ENCODE assay signal across 8 cellular contexts in genomic region chr10:95693668-95694534, GRCh38. TPM values are rescaled to one million over a fixed set of nuclear protein-coding genes. Genes with fewer than 3 reads are reported as not detected.
DNase-seq lines count a peak whose midpoint lies in the region; ATAC-seq and TF ChIP-seq lines count a peak whose summit lies in the region.

A gene with protein sequence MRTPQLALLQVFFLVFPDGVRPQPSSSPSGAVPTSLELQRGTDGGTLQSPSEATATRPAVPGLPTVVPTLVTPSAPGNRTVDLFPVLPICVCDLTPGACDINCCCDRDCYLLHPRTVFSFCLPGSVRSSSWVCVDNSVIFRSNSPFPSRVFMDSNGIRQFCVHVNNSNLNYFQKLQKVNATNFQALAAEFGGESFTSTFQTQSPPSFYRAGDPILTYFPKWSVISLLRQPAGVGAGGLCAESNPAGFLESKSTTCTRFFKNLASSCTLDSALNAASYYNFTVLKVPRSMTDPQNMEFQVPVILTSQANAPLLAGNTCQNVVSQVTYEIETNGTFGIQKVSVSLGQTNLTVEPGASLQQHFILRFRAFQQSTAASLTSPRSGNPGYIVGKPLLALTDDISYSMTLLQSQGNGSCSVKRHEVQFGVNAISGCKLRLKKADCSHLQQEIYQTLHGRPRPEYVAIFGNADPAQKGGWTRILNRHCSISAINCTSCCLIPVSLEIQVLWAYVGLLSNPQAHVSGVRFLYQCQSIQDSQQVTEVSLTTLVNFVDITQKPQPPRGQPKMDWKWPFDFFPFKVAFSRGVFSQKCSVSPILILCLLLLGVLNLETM (minus strand): TSS chr10:95693927. CDS start chr10:95693899, 28 bp downstream.

- no peaks in the 10 kb centered on the region for H3K9me3 ChIP-seq in RWPE2 (ENCODE audit: severe bottlenecking)

- peaks cover 34% of the 10 kb centered on the region for H3K36me3 ChIP-seq in RWPE2 (ENCODE audit: low read depth)

- H3K9me3 Mint-ChIP-seq in natural killer cell treated with Interleukin-12 subunit alpha and Interleukin-12 subunit beta and Interleukin-15 and Interleukin-18, amount 100 ng/mL, for 72 hours: no peaks in the 10 kb centered on the region
- no peaks in the 10 kb centered on the region for H3K9me3 Mint-ChIP-seq in stimulated activated naive CD8-positive, alpha-beta T cell treated with anti-CD3 and anti-CD28 coated beads, Interleukin-15, Interleukin-2, amounts not matched to agents 100 ng/mL and 50 ng/mL, for 24 hours

- H3K27ac ChIP-seq in RWPE2 (ENCODE audit: poor library complexity, severe bottlenecking): no peak within 1 kb of the TSS

- TF ChIP-seq CTCF in LNCaP clone FGC (IDR thresholded peaks at IDR 0.05; ENCODE audit: control insufficient read depth, extremely low read depth, insufficient read depth) (peak; percentile 98), RWPE2 (IDR thresholded peaks at IDR 0.05; ENCODE audit: poor library complexity, severe bottlenecking) (peak; percentile 99)

- H3K27ac Mint-ChIP-seq in natural killer cell treated with Interleukin-12 subunit alpha and Interleukin-12 subunit beta and Interleukin-15 and Interleukin-18, amount 100 ng/mL, for 72 hours: peak within 1 kb of the TSS; percentile 86 to 92
- H3K27ac Mint-ChIP-seq in stimulated activated naive CD8-positive, alpha-beta T cell treated with anti-CD3 and anti-CD28 coated beads, Interleukin-15, Interleukin-2, amounts not matched to agents 100 ng/mL and 50 ng/mL, for 24 hours: peak within 1 kb of the TSS; percentile 93

- DNase-seq in ELF-1 (ENCODE audit: low read depth, low spot score): peak; percentile 100
- peak; percentile 96 for DNase-seq in GOT3 (lab: John Stamatoyannopoulos, UW)
- DNase-seq in LNCaP clone FGC (ENCODE audit: low read depth): peak; percentile 99
- peak; percentile 98 for DNase-seq in RWPE2 (ENCODE audit: low spot score)
- peak; percentile 93 for DNase-seq in activated T-helper 9 cell treated with anti-CD3 and anti-CD28 coated beads, Interleukin-2, amount 50 U/mL, for 16 hours (ENCODE audit: low read depth)
- peak; percentile 100 for DNase-seq in fibroblast of peridontal ligament (ENCODE audit: extremely low read depth)
- peak; percentile 98 for DNase-seq in natural killer cell treated with Interleukin-12 subunit alpha and Interleukin-12 subunit beta and Interleukin-15 and Interleukin-18, amount 100 ng/mL, for 72 hours (ENCODE audit: low spot score)

- ATAC-seq in RWPE2 (ENCODE audit: low read depth): peak; percentile 99
- ATAC-seq in natural killer cell treated with Interleukin-12 subunit alpha and Interleukin-12 subunit beta and Interleukin-15 and Interleukin-18, amount 100 ng/mL, for 72 hours: peak; percentile 99 to 100

- H3K4me3 ChIP-seq in LNCaP clone FGC (ENCODE audit: low read depth, low read length) (peak within 1 kb of the TSS; percentile 98), RWPE2 (ENCODE audit: severe bottlenecking) (peak within 1 kb of the TSS; percentile 58)

- peak within 1 kb of the TSS; percentile 95 for H3K4me3 Mint-ChIP-seq in natural killer cell treated with Interleukin-12 subunit alpha and Interleukin-12 subunit beta and Interleukin-15 and Interleukin-18, amount 100 ng/mL, for 72 hours
- peak within 1 kb of the TSS; percentile 93 for H3K4me3 Mint-ChIP-seq in stimulated activated naive CD8-positive, alpha-beta T cell treated with anti-CD3 and anti-CD28 coated beads, Interleukin-15, Interleukin-2, amounts not matched to agents 100 ng/mL and 50 ng/mL, for 24 hours

- no peaks in the 10 kb centered on the region for H3K27me3 ChIP-seq in RWPE2 (ENCODE audit: insufficient read depth, poor library complexity, severe bottlenecking)

- peaks cover 35 to 37% of the 10 kb centered on the region in 2 donors for H3K4me1 Mint-ChIP-seq in natural killer cell treated with Interleukin-12 subunit alpha and Interleukin-12 subunit beta and Interleukin-15 and Interleukin-18, amount 100 ng/mL, for 72 hours (ENCODE audit: low read depth in 2 of 2)
- peaks cover 52% of the 10 kb centered on the region for H3K4me1 Mint-ChIP-seq in stimulated activated naive CD8-positive, alpha-beta T cell treated with anti-CD3 and anti-CD28 coated beads, Interleukin-15, Interleukin-2, amounts not matched to agents 100 ng/mL and 50 ng/mL, for 24 hours (ENCODE audit: low read depth)

- peaks cover 0 to 11% of the 10 kb centered on the region in 2 donors for H3K27me3 Mint-ChIP-seq in natural killer cell treated with Interleukin-12 subunit alpha and Interleukin-12 subunit beta and Interleukin-15 and Interleukin-18, amount 100 ng/mL, for 72 hours
- H3K27me3 Mint-ChIP-seq in stimulated activated naive CD8-positive, alpha-beta T cell treated with anti-CD3 and anti-CD28 coated beads, Interleukin-15, Interleukin-2, amounts not matched to agents 100 ng/mL and 50 ng/mL, for 24 hours: no peaks in the 10 kb centered on the region

- peaks cover 27% of the 10 kb centered on the region for H3K36me3 Mint-ChIP-seq in natural killer cell treated with Interleukin-12 subunit alpha and Interleukin-12 subunit beta and Interleukin-15 and Interleukin-18, amount 100 ng/mL, for 72 hours
- peaks cover 37% of the 10 kb centered on the region for H3K36me3 Mint-ChIP-seq in stimulated activated naive CD8-positive, alpha-beta T cell treated with anti-CD3 and anti-CD28 coated beads, Interleukin-15, Interleukin-2, amounts not matched to agents 100 ng/mL and 50 ng/mL, for 24 hours (ENCODE audit: low read depth)

- peaks cover 3% of the 10 kb centered on the region for H3K4me1 ChIP-seq in RWPE2 (ENCODE audit: insufficient read depth, poor library complexity, severe bottlenecking)

RNA-seq across cellular contexts. Expression of the gene that starts here (rescaled TPM):
- total RNA-seq in natural killer cell treated with Interleukin-12 subunit alpha and Interleukin-12 subunit beta and Interleukin-15 and Interleukin-18, amount 100 ng/mL, for 72 hours: 10 to 100 TPM; 17.5 to 52.0 TPM
